In the genomic region with DNA sequence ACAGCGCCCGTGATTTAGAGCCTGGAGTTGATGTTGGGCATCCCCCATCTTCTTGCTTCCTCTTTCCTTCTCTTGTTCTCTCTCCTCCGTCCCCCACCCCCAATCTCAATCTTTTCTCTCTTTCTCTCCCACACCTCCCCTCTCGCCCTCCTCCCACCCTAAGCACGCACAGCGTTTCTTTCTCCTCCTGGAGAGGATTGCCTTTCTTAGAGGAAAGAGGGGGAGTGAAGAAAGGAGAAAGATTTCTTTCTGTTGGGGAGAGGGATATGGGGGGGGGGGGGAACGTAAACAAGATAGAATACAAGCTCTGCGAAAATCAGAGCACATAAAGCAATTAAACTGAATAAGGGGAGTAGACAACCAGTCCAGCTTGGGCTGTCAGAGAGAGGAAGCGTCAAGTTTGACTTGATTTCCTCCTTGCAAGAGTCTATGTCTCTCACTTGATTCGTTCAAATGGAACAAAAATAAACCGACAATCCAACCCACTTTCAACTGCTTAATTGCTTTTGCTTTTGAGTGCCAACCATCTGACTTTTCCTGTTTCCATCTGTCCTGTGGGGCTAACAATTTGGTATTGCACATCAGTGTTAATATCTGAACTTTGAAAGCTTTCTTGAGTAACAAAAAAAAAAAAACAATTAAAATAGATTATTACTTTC, we compare ENCODE assay signal across 10 cellular contexts. TPM values are rescaled to one million over a fixed set of nuclear protein-coding genes. Genes with fewer than 3 reads are reported as not detected.
DNase-seq lines count a peak whose midpoint lies in the region; ATAC-seq and TF ChIP-seq lines count a peak whose summit lies in the region.
"Had no signal": no experiment of that assay in that cellular context is flagged by ENCODE, and none has a peak within 500 bp of the region (broad histone marks: within the 10 kb centered on the region; RNA-seq: fewer than 3 reads in every experiment).

No MANE protein-coding gene starts in this region.

- TF ChIP-seq CTCF in right lobe of liver (IDR thresholded peaks at IDR 0.05): no peak

- DNase-seq in Caki2 (ENCODE audit: low read depth) (peak; percentile 49), NCI-H1694 (lab: John Stamatoyannopoulos, UW) (peak; percentile 47), dermis blood vessel endothelial cell (peak; percentile 30), cortex of kidney (lab: John Stamatoyannopoulos, UW) (no peak), right lobe of liver (no peak)
- DNase-seq: activated T-cell treated with anti-CD3 and anti-CD28 coated beads, Interleukin-2, amount 50 U/mL, for 4 hours had no signal

- in situ Hi-C loops in Caki2 (cut with HindIII; ENCODE audit: low pct_unique_long_range_greater_than_20kb, low sequenced_read_pairs): no loop called here

- H3K4me3 ChIP-seq in neuron (ENCODE audit: low read length) (peak overlapping the region; percentile 91), right lobe of liver (no peak overlapping the region)

- H3K27ac ChIP-seq in right lobe of liver: no peak overlapping the region
- H3K27ac ChIP-seq: heart left ventricle had no signal

- H3K4me1 ChIP-seq in neuron (ENCODE audit: insufficient read depth, low read length) (peaks cover 32% of the 10 kb centered on the region), right lobe of liver (peaks cover 0 to 9% (median 3%) of the 10 kb centered on the region in 4 donors)

- H2AFZ ChIP-seq in neuron (ENCODE audit: low read depth, low read length): peak overlapping the region; percentile 75

- H3K27me3 ChIP-seq in neuron (ENCODE audit: insufficient read depth, low read length) (no peaks in the 10 kb centered on the region), right lobe of liver (peaks cover 0 to 4% of the 10 kb centered on the region in 2 donors)

- H3K9me3 ChIP-seq in neuron (ENCODE audit: low read length) (no peaks in the 10 kb centered on the region), right lobe of liver (no peaks in the 10 kb centered on the region)
- H3K9me3 ChIP-seq: heart left ventricle had no signal

- no peaks in the 10 kb centered on the region for H3K36me3 ChIP-seq in neuron (ENCODE audit: insufficient read depth, low read length)
- no peaks in the 10 kb centered on the region for H3K36me3 ChIP-seq in right lobe of liver
- H3K36me3 ChIP-seq: heart left ventricle had no signal

- intact Hi-C loops in right lobe of liver (cut with DNase I): no loop called here

- TF ChIP-seq POLR2A in right lobe of liver (IDR thresholded peaks at IDR 0.05): no peak

- 2% methylated on average over 11 of the region's 11 CpGs for WGBS in right lobe of liver (ENCODE audit: insufficient coverage, low coverage, low lambda C conversion rate, missing lambda C conversion rate)

- no peak for ATAC-seq in GM18511 (IDR thresholded peaks at IDR 0.05; ENCODE audit: unreplicated experiment)
- ATAC-seq in GM21367 (IDR thresholded peaks at IDR 0.05; ENCODE audit: unreplicated experiment): no peak
- no peak for ATAC-seq in right lobe of liver
- ATAC-seq: activated T-cell treated with anti-CD3 and anti-CD28 coated beads, Interleukin-2, amount 50 U/mL, for 4 hours had no signal

RNA-seq across cellular contexts. Expression of a gene that starts 0.9 kb away (rescaled TPM):
- 0.74 and 1.1 TPM in 2 replicates for total RNA-seq in Caki2 (2014; rRNA removed; shearing (Covaris generic); ENCODE audit: low replicate concordance)
- total RNA-seq in dermis blood vessel endothelial cell: 9.4 and 9.7 TPM in 2 replicates
- 1 to 10 TPM in 2 of 6 experiments, under 1 TPM in 4; 0.35 to 1.9 (median 0.81) TPM for total RNA-seq in right lobe of liver

Comparison
In these comparisons a context has a peak if more than half of its experiments do, and no peak if none do; other contexts are left out.
1. DNase-seq: peak in Caki2 (single experiment), NCI-H1694 (single experiment) and dermis blood vessel endothelial cell (single experiment); none in cortex of kidney (single experiment) and right lobe of liver (0 of 3).